Comparison of ENCODE assay signal across 22 cellular contexts in the genomic region with DNA sequence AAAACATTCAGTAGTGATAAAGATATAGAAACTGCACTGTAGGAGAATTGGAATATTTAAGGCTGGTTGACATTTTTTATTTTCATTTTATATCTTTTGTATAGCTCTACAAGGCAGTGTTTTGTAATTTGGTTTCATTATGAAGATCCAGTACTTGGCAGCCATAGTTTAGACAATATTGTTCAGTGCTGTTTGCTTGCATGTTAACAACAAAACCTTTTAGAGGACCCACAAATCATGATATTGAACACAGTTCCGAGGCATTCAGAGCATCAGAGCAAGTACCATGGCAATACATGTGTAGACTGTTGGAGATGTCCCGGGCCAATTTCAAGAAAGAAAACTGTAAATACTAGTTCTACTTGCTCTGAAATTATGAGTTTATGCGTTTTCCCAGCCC.
"Had no signal": no experiment of that assay in that cellular context is flagged by ENCODE, and none has a peak within 500 bp of the region (broad histone marks: within the 10 kb centered on the region; RNA-seq: fewer than 3 reads in every experiment).

No MANE protein-coding gene starts in this region.

- H3K27ac Mint-ChIP-seq: activated B cell treated with CpG ODN at 0.5 μM for 24 hours; activated naive CD4-positive, alpha-beta T cell treated with anti-CD3 and anti-CD28 coated beads for 36 hours; T-helper 1 cell treated with Interleukin-12 subunit alpha and Interleukin-12 subunit beta and Interleukin-4 antibody, amounts not matched to agents 30 μg/mL and 1 μg/mL, for 36 hours had no signal

- H3K9me3 Mint-ChIP-seq: activated B cell treated with CpG ODN at 0.5 μM for 24 hours; activated naive CD4-positive, alpha-beta T cell treated with anti-CD3 and anti-CD28 coated beads for 36 hours; effector memory CD8-positive, alpha-beta T cell; T-helper 1 cell treated with Interleukin-12 subunit alpha and Interleukin-12 subunit beta and Interleukin-4 antibody, amounts not matched to agents 30 μg/mL and 1 μg/mL, for 36 hours had no signal

- H3K9me3 ChIP-seq: left ventricle myocardium inferior, sigmoid colon, tibial nerve had no signal

- H3K27ac ChIP-seq: brain microvascular endothelial cell, left ventricle myocardium inferior, sigmoid colon had no signal

- DNase-seq: activated B cell treated with CpG ODN at 0.5 μM for 24 hours; activated CD4-positive, alpha-beta T cell treated with anti-CD3 and anti-CD28 coated beads for 4 hours; activated CD4-positive, alpha-beta T cell treated with anti-CD3 and anti-CD28 coated beads, Interleukin-2, amount 50 U/mL, for 48 hours; activated effector memory CD4-positive, alpha-beta T cell treated with Interleukin-2 at 50 U/mL for 16 hours; activated naive CD4-positive, alpha-beta T cell treated with anti-CD3 and anti-CD28 coated beads for 36 hours; activated T-cell treated with anti-CD3 and anti-CD28 coated beads, Interleukin-2, amount 50 U/mL, for 48 hours; brain microvascular endothelial cell; central memory CD4-positive, alpha-beta T cell; effector memory CD8-positive, alpha-beta T cell; left ventricle myocardium inferior; midbrain; nucleus accumbens; posterior cingulate gyrus; retina; sigmoid colon; stimulated activated CD4-positive, alpha-beta T cell treated with anti-CD3 and anti-CD28 coated beads, Interleukin-15, amount 100 ng/mL, for 24 hours; stimulated activated CD8-positive, alpha-beta memory T cell treated with anti-CD3 and anti-CD28 coated beads, Interleukin-4, amount 100 ng/mL, for 48 hours; stimulated activated naive CD4-positive, alpha-beta T cell treated with Interleukin-2 at 50 U/mL for 16 hours had no signal

- H3K27me3 ChIP-seq: brain microvascular endothelial cell, sigmoid colon, tibial nerve had no signal

- H3K4me3 ChIP-seq: left ventricle myocardium inferior, sigmoid colon, smooth muscle cell, tibial nerve had no signal

- ATAC-seq: effector memory CD8-positive, alpha-beta T cell; esophagus mucosa had no signal

- H3K4me3 Mint-ChIP-seq: activated B cell treated with CpG ODN at 0.5 μM for 24 hours; activated naive CD4-positive, alpha-beta T cell treated with anti-CD3 and anti-CD28 coated beads for 36 hours; effector memory CD8-positive, alpha-beta T cell; T-helper 1 cell treated with Interleukin-12 subunit alpha and Interleukin-12 subunit beta and Interleukin-4 antibody, amounts not matched to agents 30 μg/mL and 1 μg/mL, for 36 hours had no signal
